ENCODE assay signal across 8 cellular contexts in genomic region chr2:156436477-156437085, GRCh38. TPM values are rescaled to one million over a fixed set of nuclear protein-coding genes. Genes with fewer than 3 reads are reported as not detected.
A peak's percentile ranks its signal among the peaks of the same experiment; 100 is the strongest.
DNase-seq lines count a peak whose midpoint lies in the region; ATAC-seq and TF ChIP-seq lines count a peak whose summit lies in the region.

No MANE protein-coding gene starts in this region.

- H3K9me3 ChIP-seq in HUES64 (ENCODE audit: insufficient read depth, low read depth, low read length): no peaks in the 10 kb centered on the region

- peak overlapping the region; percentile 99 for H3K4me3 ChIP-seq in GM12865 (ENCODE audit: low read depth, low read length)
- H3K4me3 ChIP-seq in HUES64 (ENCODE audit: low read length): peak overlapping the region; percentile 70

- no peaks in the 10 kb centered on the region for H3K9me3 Mint-ChIP-seq in activated CD4-positive, alpha-beta memory T cell treated with anti-CD3 and anti-CD28 coated beads, Interleukin-2, amount 10 ng/mL, durations not matched to agents 7 days and 5 days
- H3K9me3 Mint-ChIP-seq in natural killer cell treated with Interleukin-12 subunit alpha and Interleukin-12 subunit beta and Interleukin-15 and Interleukin-18, amount 100 ng/mL, for 72 hours: no peaks in the 10 kb centered on the region

- peak; percentile 54 for ATAC-seq in GM21576 (IDR thresholded peaks at IDR 0.05; ENCODE audit: unreplicated experiment)
- ATAC-seq in natural killer cell treated with Interleukin-12 subunit alpha and Interleukin-12 subunit beta and Interleukin-15 and Interleukin-18, amount 100 ng/mL, for 72 hours: peak in 1 of 2 donors; percentile 53

- no peaks in the 10 kb centered on the region for H3K27me3 ChIP-seq in HUES64 (ENCODE audit: insufficient read depth, low read length)

- peak overlapping the region; percentile 84 for H3K9ac ChIP-seq in HUES64 (ENCODE audit: low read depth, low read length)

- DNase-seq in GM12865 (ENCODE audit: low read depth) (peak; percentile 71), fibroblast of gingiva (ENCODE audit: low read depth) (peak; percentile 9), NCI-H128 (lab: John Stamatoyannopoulos, UW; ENCODE audit: unreplicated experiment) (no peak), occipital lobe (lab: John Stamatoyannopoulos, UW) (no peak)
- DNase-seq in activated CD4-positive, alpha-beta memory T cell treated with anti-CD3 and anti-CD28 coated beads, Interleukin-2, amount 10 ng/mL, durations not matched to agents 7 days and 5 days: peak; percentile 35
- DNase-seq in natural killer cell treated with Interleukin-12 subunit alpha and Interleukin-12 subunit beta and Interleukin-15 and Interleukin-18, amount 100 ng/mL, for 72 hours (ENCODE audit: low spot score): no peak

- POLR2A ChIA-PET in activated CD4-positive, alpha-beta memory T cell treated with anti-CD3 and anti-CD28 coated beads, Interleukin-2, amount 10 ng/mL, durations not matched to agents 7 days and 5 days (lab: Charles Lee): interaction anchor here (0.6 to 3.2 kb wide), 8 partner anchors 12 to 144 kb away, joined by 3 to 31 read pairs (median 4); no protein-coding TSS in a partner anchor

- no peaks in the 10 kb centered on the region for H3K27me3 Mint-ChIP-seq in activated CD4-positive, alpha-beta memory T cell treated with anti-CD3 and anti-CD28 coated beads, Interleukin-2, amount 10 ng/mL, durations not matched to agents 7 days and 5 days
- no peaks in the 10 kb centered on the region for H3K27me3 Mint-ChIP-seq in natural killer cell treated with Interleukin-12 subunit alpha and Interleukin-12 subunit beta and Interleukin-15 and Interleukin-18, amount 100 ng/mL, for 72 hours

- peak overlapping the region; percentile 89 for H3K4me3 Mint-ChIP-seq in activated CD4-positive, alpha-beta memory T cell treated with anti-CD3 and anti-CD28 coated beads, Interleukin-2, amount 10 ng/mL, durations not matched to agents 7 days and 5 days
- H3K4me3 Mint-ChIP-seq in natural killer cell treated with Interleukin-12 subunit alpha and Interleukin-12 subunit beta and Interleukin-15 and Interleukin-18, amount 100 ng/mL, for 72 hours: peak overlapping the region; percentile 95

- H3K36me3 ChIP-seq in HUES64 (ENCODE audit: insufficient read depth, low read length): no peaks in the 10 kb centered on the region

- H3K36me3 Mint-ChIP-seq in activated CD4-positive, alpha-beta memory T cell treated with anti-CD3 and anti-CD28 coated beads, Interleukin-2, amount 10 ng/mL, durations not matched to agents 7 days and 5 days (ENCODE audit: low read depth): peaks cover 20% of the 10 kb centered on the region
- H3K36me3 Mint-ChIP-seq in natural killer cell treated with Interleukin-12 subunit alpha and Interleukin-12 subunit beta and Interleukin-15 and Interleukin-18, amount 100 ng/mL, for 72 hours: no peaks in the 10 kb centered on the region

- CTCF ChIA-PET in activated CD4-positive, alpha-beta memory T cell treated with anti-CD3 and anti-CD28 coated beads, Interleukin-2, amount 10 ng/mL, durations not matched to agents 7 days and 5 days (lab: Charles Lee): interaction anchor here (1.4 to 2.7 kb wide), 2 partner anchors 101 to 145 kb away, joined by 3 to 10 read pairs; no protein-coding TSS in a partner anchor

- WGBS in HUES64: 1% methylated on average over 17 of the region's 19 CpGs

- peak overlapping the region; percentile 94; the same call in 1 of the 2 replicates for H3K27ac ChIP-seq in HUES64 (ENCODE audit: low read depth, low read length)

- peaks cover 36% of the 10 kb centered on the region for H3K4me1 Mint-ChIP-seq in activated CD4-positive, alpha-beta memory T cell treated with anti-CD3 and anti-CD28 coated beads, Interleukin-2, amount 10 ng/mL, durations not matched to agents 7 days and 5 days
- peaks cover 25 to 29% of the 10 kb centered on the region in 2 donors for H3K4me1 Mint-ChIP-seq in natural killer cell treated with Interleukin-12 subunit alpha and Interleukin-12 subunit beta and Interleukin-15 and Interleukin-18, amount 100 ng/mL, for 72 hours (ENCODE audit: low read depth in 2 of 2)

- peak overlapping the region; percentile 71 for H3K27ac Mint-ChIP-seq in activated CD4-positive, alpha-beta memory T cell treated with anti-CD3 and anti-CD28 coated beads, Interleukin-2, amount 10 ng/mL, durations not matched to agents 7 days and 5 days
- peak overlapping the region; percentile 93 to 96 for H3K27ac Mint-ChIP-seq in natural killer cell treated with Interleukin-12 subunit alpha and Interleukin-12 subunit beta and Interleukin-15 and Interleukin-18, amount 100 ng/mL, for 72 hours

- peaks cover 26% of the 10 kb centered on the region for H3K4me1 ChIP-seq in HUES64 (ENCODE audit: insufficient read depth, low read length)

- TF ChIP-seq CTCF in GM12865 (IDR thresholded peaks at IDR 0.05; ENCODE audit: insufficient read depth, low read depth, low read length, missing control alignments): no peak

RNA-seq across cellular contexts. Expression of gene GPD2, which starts 0.4 kb away (rescaled TPM):
- 31.7 TPM for polyA plus RNA-seq in HUES64 (2013, experiment 1 of 2)
- polyA plus RNA-seq in HUES64 (2013, experiment 2 of 2): 39.5 TPM
- total RNA-seq in activated CD4-positive, alpha-beta memory T cell treated with anti-CD3 and anti-CD28 coated beads, Interleukin-2, amount 10 ng/mL, durations not matched to agents 7 days and 5 days: 10 to 100 TPM; 20.5 to 27.3 TPM
- total RNA-seq in natural killer cell treated with Interleukin-12 subunit alpha and Interleukin-12 subunit beta and Interleukin-15 and Interleukin-18, amount 100 ng/mL, for 72 hours: 10 to 100 TPM; 25.7 to 34.1 TPM
- total RNA-seq in occipital lobe: 166 TPM

Comparison
In these comparisons a context has a peak if more than half of its experiments do, and no peak if none do; other contexts are left out.
1. DNase-seq: peak in GM12865 (single experiment), activated CD4-positive, alpha-beta memory T cell treated with anti-CD3 and anti-CD28 coated beads, Interleukin-2, amount 10 ng/mL, durations not matched to agents 7 days and 5 days (single experiment) and fibroblast of gingiva (single experiment); none in natural killer cell treated with Interleukin-12 subunit alpha and Interleukin-12 subunit beta and Interleukin-15 and Interleukin-18, amount 100 ng/mL, for 72 hours (single experiment), NCI-H128 (single experiment) and occipital lobe (single experiment).